ENCODE assay signal across 39 cellular contexts in the genomic region with DNA sequence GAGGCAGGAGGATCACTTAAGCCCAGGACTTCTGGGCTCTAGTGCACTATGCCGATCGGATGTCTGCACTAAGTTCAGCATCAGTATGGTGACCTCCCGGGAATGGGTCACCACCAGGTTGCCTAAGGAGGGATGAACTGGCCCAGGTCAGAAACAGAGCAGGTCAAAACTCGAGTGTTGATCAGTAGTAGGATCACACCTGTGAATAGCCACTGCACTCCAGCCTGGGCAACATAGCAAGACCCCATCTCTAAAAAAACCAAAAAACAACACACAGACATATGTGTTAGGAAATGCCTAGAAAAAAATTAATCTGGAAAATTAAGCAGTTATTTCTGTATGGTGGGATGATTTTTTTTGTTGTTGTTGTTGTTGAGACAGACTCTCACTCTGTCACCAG.
"Had no signal": no experiment of that assay in that cellular context is flagged by ENCODE, and none has a peak within 500 bp of the region (broad histone marks: within the 10 kb centered on the region; RNA-seq: fewer than 3 reads in every experiment).

No MANE protein-coding gene starts in this region.

- FAIRE-seq: astrocyte, TTC549 had no signal

- H3K4me1 ChIP-seq: adrenal gland, body of pancreas, breast epithelium had no signal

- DNase-seq: activated CD4-positive, alpha-beta memory T cell treated with anti-CD3 and anti-CD28 coated beads, Interleukin-2, amount 10 ng/mL, durations not matched to agents 7 days and 5 days; activated CD4-positive, alpha-beta T cell treated with anti-CD3 and anti-CD28 coated beads for 1 hour; activated CD4-positive, alpha-beta T cell treated with anti-CD3 and anti-CD28 coated beads for 36 hours; activated CD4-positive, alpha-beta T cell treated with anti-CD3 and anti-CD28 coated beads for 48 hours; activated CD4-positive, alpha-beta T cell treated with anti-CD3 and anti-CD28 coated beads, Interleukin-2, amount 10 ng/mL, durations not matched to agents 7 days and 5 days; activated CD4-positive, alpha-beta T cell treated with anti-CD3 and anti-CD28 coated beads, Interleukin-2, amount 50 U/mL, for 48 hours; activated CD4-positive, CD25-positive, alpha-beta regulatory T cell; activated CD8-positive, alpha-beta memory T cell treated with anti-CD3 and anti-CD28 coated beads for 24 hours; activated CD8-positive, alpha-beta memory T cell treated with anti-CD3 and anti-CD28 coated beads, Interleukin-2, amount 10 ng/mL, durations not matched to agents 7 days and 5 days; activated CD8-positive, alpha-beta memory T cell treated with anti-CD3 and anti-CD28 coated beads, Interleukin-2, amount 50 U/mL, for 48 hours; activated CD8-positive, alpha-beta T cell treated with anti-CD3 and anti-CD28 coated beads, Interleukin-2, amount 10 ng/mL, durations not matched to agents 7 days and 5 days; activated effector memory CD4-positive, alpha-beta T cell treated with Interleukin-2 at 50 U/mL for 16 hours; activated gamma-delta T cell; activated naive CD4-positive, alpha-beta T cell treated with anti-CD3 and anti-CD28 coated beads, Interleukin-2, amount 10 ng/mL, durations not matched to agents 7 days and 5 days; activated naive CD4-positive, alpha-beta T cell treated with Interleukin-2 at 50 U/mL for 16 hours; activated naive CD8-positive, alpha-beta T cell treated with anti-CD3 and anti-CD28 coated beads for 36 hours; activated T-cell treated with anti-CD3 and anti-CD28 coated beads, Interleukin-2, amount 50 U/mL, for 24 hours; activated T-cell treated with anti-CD3 and anti-CD28 coated beads, Interleukin-2, amount 50 U/mL, for 48 hours; adrenal gland; amniotic stem cell; aorta; body of pancreas; brain microvascular endothelial cell; caudate nucleus; cerebellar nuclear complex; T-helper 1 cell; T-helper 2 cell; T-helper 9 cell had no signal

- ATAC-seq: activated CD4-positive, alpha-beta T cell treated with anti-CD3 and anti-CD28 coated beads for 36 hours; activated CD4-positive, CD25-positive, alpha-beta regulatory T cell treated with anti-CD3 and anti-CD28 coated beads, Interleukin-2, amount 50 U/mL, for 24 hours; activated CD8-positive, alpha-beta memory T cell treated with anti-CD3 and anti-CD28 coated beads, Interleukin-2, amount 10 ng/mL, durations not matched to agents 7 days and 5 days; activated CD8-positive, alpha-beta T cell treated with anti-CD3 and anti-CD28 coated beads, Interleukin-2, amount 10 ng/mL, durations not matched to agents 7 days and 5 days; body of pancreas had no signal

- H3K27ac Mint-ChIP-seq: activated CD4-positive, alpha-beta T cell treated with anti-CD3 and anti-CD28 coated beads for 36 hours; activated CD4-positive, alpha-beta T cell treated with anti-CD3 and anti-CD28 coated beads, Interleukin-2, amount 10 ng/mL, durations not matched to agents 7 days and 5 days; activated CD8-positive, alpha-beta memory T cell treated with anti-CD3 and anti-CD28 coated beads, Interleukin-2, amount 10 ng/mL, durations not matched to agents 7 days and 5 days; activated CD8-positive, alpha-beta T cell treated with anti-CD3 and anti-CD28 coated beads, Interleukin-2, amount 10 ng/mL, durations not matched to agents 7 days and 5 days; activated naive CD4-positive, alpha-beta T cell treated with anti-CD3 and anti-CD28 coated beads, Interleukin-2, amount 10 ng/mL, durations not matched to agents 7 days and 5 days; activated naive CD4-positive, alpha-beta T cell treated with anti-CD3 and anti-CD28 coated beads, Interleukin-2, amount 50 U/mL, for 24 hours; activated T-helper 2 cell treated with anti-CD3 and anti-CD28 coated beads, Interferon-gamma antibody, Interleukin-2, Interleukin-4, amounts not matched to agents 10 μg/mL and 5 μg/mL and 100 μg/mL, durations not matched to agents 14 hours and 24 hours and 36 hours; T-helper 1 cell treated with Interleukin-12 subunit alpha and Interleukin-12 subunit beta and Interleukin-4 antibody, amounts not matched to agents 30 μg/mL and 1 μg/mL, for 36 hours; T-helper 2 cell treated with Interferon-gamma antibody and Interleukin-4, amounts not matched to agents 5 μg/mL and 100 μg/mL, for 36 hours had no signal

- H3K9me3 Mint-ChIP-seq: activated CD4-positive, alpha-beta memory T cell treated with anti-CD3 and anti-CD28 coated beads, Interleukin-2, amount 10 ng/mL, durations not matched to agents 7 days and 5 days; activated CD4-positive, alpha-beta T cell treated with anti-CD3 and anti-CD28 coated beads, Interleukin-2, amount 10 ng/mL, durations not matched to agents 7 days and 5 days; activated naive CD4-positive, alpha-beta T cell treated with anti-CD3 and anti-CD28 coated beads, Interleukin-2, amount 10 ng/mL, durations not matched to agents 7 days and 5 days; activated naive CD4-positive, alpha-beta T cell treated with anti-CD3 and anti-CD28 coated beads, Interleukin-2, amount 50 U/mL, for 24 hours; activated naive CD8-positive, alpha-beta T cell treated with anti-CD3 and anti-CD28 coated beads for 36 hours; activated T-cell treated with anti-CD3 and anti-CD28 coated beads, Interleukin-2, amount 50 U/mL, for 24 hours; activated T-helper 2 cell treated with anti-CD3 and anti-CD28 coated beads, Interferon-gamma antibody, Interleukin-2, Interleukin-4, amounts not matched to agents 10 μg/mL and 5 μg/mL and 100 μg/mL, durations not matched to agents 14 hours and 24 hours and 36 hours; central memory CD8-positive, alpha-beta T cell; T-helper 1 cell treated with Interleukin-12 subunit alpha and Interleukin-12 subunit beta and Interleukin-4 antibody, amounts not matched to agents 30 μg/mL and 1 μg/mL, for 36 hours; T-helper 2 cell treated with Interferon-gamma antibody and Interleukin-4, amounts not matched to agents 5 μg/mL and 100 μg/mL, for 36 hours had no signal

- H3K4me3 ChIP-seq: adrenal gland, body of pancreas, breast epithelium, cardiac muscle cell had no signal

- H3K27ac ChIP-seq: adrenal gland, body of pancreas, brain microvascular endothelial cell, breast epithelium, cardiac muscle cell, VCaP had no signal

- H3K9me3 ChIP-seq: adrenal gland had no signal

- H3K36me3 ChIP-seq: adrenal gland, brain microvascular endothelial cell, breast epithelium, cardiac muscle cell had no signal

- H3K27me3 ChIP-seq: adrenal gland, body of pancreas, brain microvascular endothelial cell, breast epithelium, cardiac muscle cell had no signal
